ENCODE assay signal across 2 cellular contexts in genomic region chr3:122948398-122948797, GRCh38.
TF ChIP-seq lines count a peak whose summit lies in the region.

No MANE protein-coding gene starts in this region.

TF ChIP-seq in IMR-90, 13 proteins besides CTCF, POLR2A, EP300 and RAD21 (continued from another document):
- no peak for TF ChIP-seq ELK1 (IDR thresholded peaks at IDR 0.05; ENCODE audit: borderline replicate concordance, low read depth, low read length)
- no peak for TF ChIP-seq MXI1 (IDR thresholded peaks at IDR 0.05; ENCODE audit: borderline replicate concordance, low read depth, low read length)
- no peak for TF ChIP-seq MAZ (IDR thresholded peaks at IDR 0.05; ENCODE audit: borderline replicate concordance, low read depth, low read length)
- no peak for TF ChIP-seq FOS (IDR thresholded peaks at IDR 0.05; ENCODE audit: low read depth, low read length)
- no peak for TF ChIP-seq USF2 (IDR thresholded peaks at IDR 0.05; ENCODE audit: low read depth, low read length)
- TF ChIP-seq BHLHE40 (IDR thresholded peaks at IDR 0.05; ENCODE audit: low read depth, low read length) = no peak
- TF ChIP-seq CHD1 (IDR thresholded peaks at IDR 0.05; ENCODE audit: low read depth, low read length) = no peak
- no peak for TF ChIP-seq RCOR1 (IDR thresholded peaks at IDR 0.05; ENCODE audit: insufficient replicate concordance, low read length)
- no peak for TF ChIP-seq RFX5 (IDR thresholded peaks at IDR 0.05; ENCODE audit: low read depth, low read length)
TF ChIP-seq in IMR-90: peak in this region for 0.

TF ChIP-seq in K562, 482 proteins besides CTCF, POLR2A, EP300 and RAD21:
- TF ChIP-seq CEBPZ (IDR thresholded peaks at IDR 0.05; ENCODE audit: borderline replicate concordance, low read depth, low read length) = no peak
- no peak for TF ChIP-seq BRCA1 (IDR thresholded peaks at IDR 0.05)
- no peak for TF ChIP-seq BRCA1 (CRISPR knock-in tag; IDR thresholded peaks at IDR 0.05)
- no peak for TF ChIP-seq GTF3C2 (IDR thresholded peaks at IDR 0.05; ENCODE audit: borderline replicate concordance, extremely low read depth, insufficient read length)
- no peak for TF ChIP-seq CGGBP1 (CRISPR knock-in tag; IDR thresholded peaks at IDR 0.05)
- TF ChIP-seq ZNF277 (CRISPR knock-in tag; IDR thresholded peaks at IDR 0.05; ENCODE audit: borderline replicate concordance) = no peak
- no peak for TF ChIP-seq TCF15 (CRISPR knock-in tag; IDR thresholded peaks at IDR 0.05)
- no peak for TF ChIP-seq ZNF165 (CRISPR knock-in tag; IDR thresholded peaks at IDR 0.05; ENCODE audit: borderline replicate concordance)
- no peak for TF ChIP-seq TCF7 (IDR thresholded peaks at IDR 0.05; ENCODE audit: borderline replicate concordance)
- no peak for TF ChIP-seq ETV6 (IDR thresholded peaks at IDR 0.05; ENCODE audit: borderline replicate concordance in 1 of 2, low read depth in 2 of 2, low read length in 1 of 2)
- TF ChIP-seq ETV6 (CRISPR knock-in tag; IDR thresholded peaks at IDR 0.05; ENCODE audit: borderline replicate concordance) = no peak
